ENCODE assay signal across 7 cellular contexts in the genomic region with DNA sequence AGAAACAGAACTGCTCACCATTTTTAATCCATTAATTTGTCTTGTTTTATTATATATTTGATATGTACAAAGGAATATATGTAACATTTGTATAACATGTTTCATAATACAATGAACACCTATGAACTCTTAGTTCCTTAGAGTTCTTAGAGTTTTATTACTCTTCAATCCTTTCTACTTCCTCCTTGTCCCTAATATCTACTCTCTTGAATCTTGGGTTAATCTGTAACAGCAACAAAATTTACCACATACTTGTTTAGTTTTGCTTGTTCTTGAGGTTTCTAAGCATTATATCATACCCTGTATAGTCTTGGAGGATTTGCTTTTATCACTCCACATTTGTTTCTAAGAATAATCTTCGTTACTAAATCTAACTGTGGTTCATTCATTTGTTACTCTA.
A peak's percentile ranks its signal among the peaks of the same experiment; 100 is the strongest.
DNase-seq lines count a peak whose midpoint lies in the region; ATAC-seq and TF ChIP-seq lines count a peak whose summit lies in the region.

No MANE protein-coding gene starts in this region.

- intact Hi-C loops in breast epithelium (cut with DNase I; ENCODE audit: low total_unique reads), result no loop called here

- no peak for TF ChIP-seq POLR2A in breast epithelium (IDR thresholded peaks at IDR 0.05)

- H3K36me3 ChIP-seq in breast epithelium (no peaks in the 10 kb centered on the region), rectal smooth muscle tissue (ENCODE audit: control insufficient read depth, insufficient read depth, low read length) (no peaks in the 10 kb centered on the region)

- H3K4me1 ChIP-seq in breast epithelium (no peaks in the 10 kb centered on the region), rectal smooth muscle tissue (ENCODE audit: control insufficient read depth, insufficient read depth, low read length) (peaks cover 3% of the 10 kb centered on the region)

- no peaks in the 10 kb centered on the region for H3K27me3 ChIP-seq in breast epithelium
- H3K27me3 ChIP-seq in rectal smooth muscle tissue (ENCODE audit: control insufficient read depth, insufficient read depth, low read length), result no peaks in the 10 kb centered on the region

- no peak for DNase-seq in breast epithelium (ENCODE audit: low spot score in 2 of 2)
- no peak for DNase-seq in stimulated activated CD4-positive, alpha-beta T cell treated with anti-CD3 and anti-CD28 coated beads, Interleukin-4, amount 100 ng/mL, for 24 hours
- no peak for DNase-seq in NCI-H187 (lab: John Stamatoyannopoulos, UW)

- no peak for TF ChIP-seq CTCF in breast epithelium (IDR thresholded peaks at IDR 0.05)

- no peaks in the 10 kb centered on the region for H3K9me3 ChIP-seq in breast epithelium

- H3K27ac ChIP-seq in breast epithelium, result peak overlapping the region; percentile 48 to 50
- no peak overlapping the region for H3K27ac ChIP-seq in rectal smooth muscle tissue (ENCODE audit: low read depth, low read length)

- H3K9ac ChIP-seq in rectal smooth muscle tissue (ENCODE audit: low read length), result no peak overlapping the region

- H3K4me3 ChIP-seq in breast epithelium (peak overlapping the region; percentile 14 to 41 (median 27)), rectal smooth muscle tissue (ENCODE audit: low read length) (peak overlapping the region; percentile 51)

- ATAC-seq in GM18870 (IDR thresholded peaks at IDR 0.05; ENCODE audit: unreplicated experiment), result peak; percentile 83
- ATAC-seq in HG02938 (IDR thresholded peaks at IDR 0.05; ENCODE audit: unreplicated experiment), result peak; percentile 81
- no peak for ATAC-seq in activated CD4-positive, CD25-positive, alpha-beta regulatory T cell treated with anti-CD3 and anti-CD28 coated beads, Interleukin-2, amount 50 U/mL, for 24 hours

Comparison
In these comparisons a context has a peak if more than half of its experiments do, and no peak if none do; other contexts are left out.
1. ATAC-seq: peak in GM18870 (single experiment) and HG02938 (single experiment); none in activated CD4-positive, CD25-positive, alpha-beta regulatory T cell treated with anti-CD3 and anti-CD28 coated beads, Interleukin-2, amount 50 U/mL, for 24 hours (0 of 2).